In genomic region chr2:218458598-218458997, GRCh38 we compare ENCODE assay signal across 28 cellular contexts. TPM values are rescaled to one million over a fixed set of nuclear protein-coding genes. Genes with fewer than 3 reads are reported as not detected.
"Had no signal": no experiment of that assay in that cellular context is flagged by ENCODE, and none has a peak within 500 bp of the region (broad histone marks: within the 10 kb centered on the region; RNA-seq: fewer than 3 reads in every experiment).

No MANE protein-coding gene starts in this region.

- H3K4me1 ChIP-seq: pancreas, right atrium auricular region, suprapubic skin, transverse colon, upper lobe of right lung, uterus had no signal

- H3K27me3 ChIP-seq: pancreas, right atrium auricular region, suprapubic skin, transverse colon, upper lobe of right lung, uterus had no signal

- DNase-seq: effector memory CD8-positive, alpha-beta T cell; erythroblast; hypothalamus; natural killer cell; occipital lobe; pancreas; stimulated activated CD4-positive, alpha-beta T cell treated with anti-CD3 and anti-CD28 coated beads, Interleukin-12 subunit alpha, Interleukin-12 subunit beta, amount 100 ng/mL, for 4 hours; stimulated activated CD4-positive, alpha-beta T cell treated with anti-CD3 and anti-CD28 coated beads, Interleukin-1b, Interleukin-23, amount 100 ng/mL, for 48 hours; stimulated activated CD4-positive, alpha-beta T cell treated with anti-CD3 and anti-CD28 coated beads, Interleukin-4, amount 100 ng/mL, for 1 hour; stimulated activated CD8-positive, alpha-beta memory T cell treated with anti-CD3 and anti-CD28 coated beads, Interleukin-4, amount 100 ng/mL, for 48 hours; stimulated activated naive CD4-positive, alpha-beta T cell; stimulated activated naive CD8-positive, alpha-beta T cell treated with anti-CD3 and anti-CD28 coated beads, Interleukin-15, amount 100 ng/mL, for 72 hours; transverse colon; upper lobe of right lung; uterus had no signal

- H3K27ac ChIP-seq: coronary artery, pancreas, right atrium auricular region, suprapubic skin, transverse colon, upper lobe of right lung, uterus had no signal

- FAIRE-seq: endometrium, frontal cortex, keratinocyte, pancreas had no signal

- H3K27ac Mint-ChIP-seq: effector memory CD8-positive, alpha-beta T cell; memory B cell; natural killer cell; stimulated activated naive CD8-positive, alpha-beta T cell treated with anti-CD3 and anti-CD28 coated beads, Interleukin-15, amount 100 ng/mL, for 72 hours had no signal

- H3K4me3 ChIP-seq: coronary artery, lung, pancreas, right atrium auricular region, smooth muscle cell, suprapubic skin, transverse colon, upper lobe of right lung, uterus had no signal

- H3K9me3 ChIP-seq: pancreas, right atrium auricular region, suprapubic skin, transverse colon, upper lobe of right lung, uterus had no signal

- ATAC-seq: effector memory CD8-positive, alpha-beta T cell; natural killer cell; pancreas; sciatic nerve; stimulated activated naive CD8-positive, alpha-beta T cell treated with anti-CD3 and anti-CD28 coated beads, Interleukin-15, amount 100 ng/mL, for 72 hours; upper lobe of right lung had no signal

- H3K27me3 Mint-ChIP-seq: effector memory CD8-positive, alpha-beta T cell; memory B cell; stimulated activated naive CD8-positive, alpha-beta T cell treated with anti-CD3 and anti-CD28 coated beads, Interleukin-15, amount 100 ng/mL, for 72 hours had no signal

- H3K4me3 Mint-ChIP-seq: effector memory CD8-positive, alpha-beta T cell; memory B cell; natural killer cell; stimulated activated naive CD8-positive, alpha-beta T cell treated with anti-CD3 and anti-CD28 coated beads, Interleukin-15, amount 100 ng/mL, for 72 hours had no signal

- H3K4me1 Mint-ChIP-seq: memory B cell; natural killer cell; stimulated activated naive CD8-positive, alpha-beta T cell treated with anti-CD3 and anti-CD28 coated beads, Interleukin-15, amount 100 ng/mL, for 72 hours had no signal

- H3K36me3 ChIP-seq: uterus had no signal

RNA-seq across cellular contexts. Expression of gene VIL1, which starts 39.7 kb away (rescaled TPM):
- total RNA-seq: dermis microvascular lymphatic vessel endothelial cell, frontal cortex, occipital lobe, posterior vena cava, right atrium auricular region, sciatic nerve, smooth muscle cell, upper lobe of right lung had no signal
- polyA plus RNA-seq: keratinocyte, neural cell had no signal
